Comparison of ENCODE assay signal across 14 cellular contexts in the genomic region with DNA sequence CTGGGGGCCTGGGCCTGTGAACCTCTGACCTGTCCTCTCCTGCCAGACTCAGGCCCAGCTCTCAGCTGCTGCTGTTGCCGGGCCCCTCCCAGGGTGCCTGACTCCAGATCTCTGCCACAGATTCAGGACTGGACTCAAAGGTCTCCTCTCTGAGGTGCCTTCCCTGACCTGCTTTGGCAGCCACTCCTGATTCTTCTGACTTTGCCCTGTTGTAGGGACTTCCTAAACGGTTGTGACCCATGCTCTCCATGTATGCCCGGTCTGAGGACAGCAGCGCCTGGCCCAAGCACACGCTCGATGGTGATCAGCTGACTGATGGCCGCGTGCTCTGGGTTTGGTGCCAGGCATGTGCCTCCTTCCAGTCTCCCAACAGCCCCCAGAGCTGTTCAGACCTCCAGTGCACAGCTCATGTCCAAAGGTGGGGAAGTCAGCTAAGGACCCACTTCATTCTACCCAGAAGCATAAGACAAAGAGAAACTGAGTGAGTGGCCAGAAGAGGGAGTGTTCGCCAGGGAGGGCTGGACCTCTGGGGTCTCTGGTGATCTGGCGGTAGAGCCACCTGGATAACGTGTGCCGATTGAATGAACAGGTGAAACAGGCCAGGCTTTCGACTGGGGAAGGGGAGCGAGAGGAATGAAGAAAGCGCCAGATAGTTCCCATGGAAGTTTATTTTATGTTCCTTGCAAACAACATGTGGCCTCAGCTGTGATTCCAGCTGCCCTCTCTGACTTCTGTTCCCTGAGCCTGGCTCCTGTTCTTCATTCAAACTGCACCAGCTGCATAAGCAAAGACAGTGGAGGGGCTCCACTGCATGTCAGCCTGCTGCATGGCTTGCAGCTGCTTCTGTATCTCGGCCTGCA.
"Had no signal": no experiment of that assay in that cellular context is flagged by ENCODE, and none has a peak within 500 bp of the region (broad histone marks: within the 10 kb centered on the region; RNA-seq: fewer than 3 reads in every experiment).

No MANE protein-coding gene starts in this region.

- H3K4me3 ChIP-seq: heart right ventricle, stomach had no signal

- H3K27ac Mint-ChIP-seq: activated CD4-positive, alpha-beta memory T cell treated with anti-CD3 and anti-CD28 coated beads, Interleukin-2, amount 10 ng/mL, durations not matched to agents 7 days and 5 days; activated CD4-positive, alpha-beta T cell treated with anti-CD3 and anti-CD28 coated beads for 36 hours; activated naive CD8-positive, alpha-beta T cell treated with anti-CD3 and anti-CD28 coated beads, Interleukin-2, amount 10 ng/mL, durations not matched to agents 7 days and 5 days; naive thymus-derived CD8-positive, alpha-beta T cell; T-cell had no signal

- H3K4me3 Mint-ChIP-seq: activated CD4-positive, alpha-beta memory T cell treated with anti-CD3 and anti-CD28 coated beads, Interleukin-2, amount 10 ng/mL, durations not matched to agents 7 days and 5 days; activated CD4-positive, alpha-beta T cell treated with anti-CD3 and anti-CD28 coated beads for 36 hours; activated naive CD8-positive, alpha-beta T cell treated with anti-CD3 and anti-CD28 coated beads, Interleukin-2, amount 10 ng/mL, durations not matched to agents 7 days and 5 days; naive thymus-derived CD8-positive, alpha-beta T cell; T-cell had no signal

- H3K9me3 ChIP-seq: heart right ventricle, stomach had no signal

- DNase-seq: activated CD4-positive, alpha-beta memory T cell treated with anti-CD3 and anti-CD28 coated beads, Interleukin-2, amount 10 ng/mL, durations not matched to agents 7 days and 5 days; activated CD4-positive, alpha-beta T cell treated with anti-CD3 and anti-CD28 coated beads for 36 hours; activated naive CD8-positive, alpha-beta T cell treated with anti-CD3 and anti-CD28 coated beads, Interleukin-2, amount 10 ng/mL, durations not matched to agents 7 days and 5 days; heart right ventricle; midbrain; naive thymus-derived CD8-positive, alpha-beta T cell; stimulated activated CD4-positive, alpha-beta T cell treated with anti-CD3 and anti-CD28 coated beads, Interleukin-4, amount 100 ng/mL, for 4 hours; stomach; T-cell; T1000 had no signal

- H3K27me3 Mint-ChIP-seq: activated CD4-positive, alpha-beta T cell treated with anti-CD3 and anti-CD28 coated beads for 36 hours; activated naive CD8-positive, alpha-beta T cell treated with anti-CD3 and anti-CD28 coated beads, Interleukin-2, amount 10 ng/mL, durations not matched to agents 7 days and 5 days had no signal

- H3K36me3 Mint-ChIP-seq: activated naive CD8-positive, alpha-beta T cell treated with anti-CD3 and anti-CD28 coated beads, Interleukin-2, amount 10 ng/mL, durations not matched to agents 7 days and 5 days; naive thymus-derived CD8-positive, alpha-beta T cell; T-cell had no signal

- H3K36me3 ChIP-seq: heart right ventricle, stomach had no signal

- H3K27ac ChIP-seq: heart right ventricle, stomach had no signal

- FAIRE-seq: astrocyte, colon, endothelial cell of umbilical vein, frontal cortex had no signal

- ATAC-seq: activated CD4-positive, alpha-beta T cell treated with anti-CD3 and anti-CD28 coated beads for 36 hours; naive thymus-derived CD8-positive, alpha-beta T cell; T-cell had no signal

- H3K4me1 Mint-ChIP-seq: activated CD4-positive, alpha-beta memory T cell treated with anti-CD3 and anti-CD28 coated beads, Interleukin-2, amount 10 ng/mL, durations not matched to agents 7 days and 5 days; activated CD4-positive, alpha-beta T cell treated with anti-CD3 and anti-CD28 coated beads for 36 hours; activated naive CD8-positive, alpha-beta T cell treated with anti-CD3 and anti-CD28 coated beads, Interleukin-2, amount 10 ng/mL, durations not matched to agents 7 days and 5 days; naive thymus-derived CD8-positive, alpha-beta T cell; T-cell had no signal

- H3K9me3 Mint-ChIP-seq: activated CD4-positive, alpha-beta memory T cell treated with anti-CD3 and anti-CD28 coated beads, Interleukin-2, amount 10 ng/mL, durations not matched to agents 7 days and 5 days; activated naive CD8-positive, alpha-beta T cell treated with anti-CD3 and anti-CD28 coated beads, Interleukin-2, amount 10 ng/mL, durations not matched to agents 7 days and 5 days; naive thymus-derived CD8-positive, alpha-beta T cell; T-cell had no signal

- H3K4me1 ChIP-seq: heart right ventricle, stomach had no signal
